9 cellular contexts compared by ENCODE assay signal in genomic region chr5:342501-343460, GRCh38. TPM values are rescaled to one million over a fixed set of nuclear protein-coding genes. Genes with fewer than 3 reads are reported as not detected.
DNase-seq lines count a peak whose midpoint lies in the region; ATAC-seq and TF ChIP-seq lines count a peak whose summit lies in the region.
"Had no signal": no experiment of that assay in that cellular context is flagged by ENCODE, and none has a peak within 500 bp of the region (broad histone marks: within the 10 kb centered on the region; RNA-seq: fewer than 3 reads in every experiment).

No MANE protein-coding gene starts in this region.

- peak overlapping the region; percentile 54 for H3K4me3 Mint-ChIP-seq in activated T-helper 1 cell treated with anti-CD3 and anti-CD28 coated beads, Interleukin-12 subunit alpha, Interleukin-12 subunit beta, Interleukin-2, Interleukin-4 antibody, amounts not matched to agents 30 ng/mL and 10 ng/mL and 1 ng/mL, durations not matched to agents 14 hours and 24 hours and 36 hours
- peak overlapping the region; percentile 56 to 68 (median 60) for H3K4me3 Mint-ChIP-seq in nephron

- intact Hi-C loops in activated T-helper 1 cell treated with anti-CD3 and anti-CD28 coated beads, Interleukin-12 subunit alpha, Interleukin-12 subunit beta, Interleukin-2, Interleukin-4 antibody, amounts not matched to agents 30 ng/mL and 10 ng/mL and 1 ng/mL, durations not matched to agents 14 hours and 24 hours and 36 hours (cut with micrococcal nuclease): loop anchor here (1.0 kb wide), 1 partner anchor 8 kb away; no protein-coding TSS in a partner anchor

- peaks cover 10% of the 10 kb centered on the region for H3K36me3 Mint-ChIP-seq in activated T-helper 1 cell treated with anti-CD3 and anti-CD28 coated beads, Interleukin-12 subunit alpha, Interleukin-12 subunit beta, Interleukin-2, Interleukin-4 antibody, amounts not matched to agents 30 ng/mL and 10 ng/mL and 1 ng/mL, durations not matched to agents 14 hours and 24 hours and 36 hours (ENCODE audit: low read depth)
- no peaks in the 10 kb centered on the region for H3K36me3 Mint-ChIP-seq in nephron (ENCODE audit: low read depth)

- peaks cover 29% of the 10 kb centered on the region for H3K4me1 Mint-ChIP-seq in activated T-helper 1 cell treated with anti-CD3 and anti-CD28 coated beads, Interleukin-12 subunit alpha, Interleukin-12 subunit beta, Interleukin-2, Interleukin-4 antibody, amounts not matched to agents 30 ng/mL and 10 ng/mL and 1 ng/mL, durations not matched to agents 14 hours and 24 hours and 36 hours (ENCODE audit: low read depth)
- H3K4me1 Mint-ChIP-seq in nephron: peaks cover 13% of the 10 kb centered on the region

- ATAC-seq in GM21717 (IDR thresholded peaks at IDR 0.05; ENCODE audit: unreplicated experiment): no peak

- peak overlapping the region; percentile 47 for H3K27ac Mint-ChIP-seq in activated T-helper 1 cell treated with anti-CD3 and anti-CD28 coated beads, Interleukin-12 subunit alpha, Interleukin-12 subunit beta, Interleukin-2, Interleukin-4 antibody, amounts not matched to agents 30 ng/mL and 10 ng/mL and 1 ng/mL, durations not matched to agents 14 hours and 24 hours and 36 hours
- peak overlapping the region in 1 of 3 experiments; percentile 42 for H3K27ac Mint-ChIP-seq in nephron

- no peak for TF ChIP-seq CTCF in HFF-Myc (IDR thresholded peaks at IDR 0.05; ENCODE audit: low read depth, low read length, missing control alignments)
- TF ChIP-seq CTCF in nephron (IDR thresholded peaks at IDR 0.05; ENCODE audit: unreplicated experiment in 3 of 3): no peak

- no peaks in the 10 kb centered on the region for H3K27me3 Mint-ChIP-seq in activated T-helper 1 cell treated with anti-CD3 and anti-CD28 coated beads, Interleukin-12 subunit alpha, Interleukin-12 subunit beta, Interleukin-2, Interleukin-4 antibody, amounts not matched to agents 30 ng/mL and 10 ng/mL and 1 ng/mL, durations not matched to agents 14 hours and 24 hours and 36 hours (ENCODE audit: insufficient read depth)
- H3K27me3 Mint-ChIP-seq in nephron (ENCODE audit: low read depth): peaks cover 48% of the 10 kb centered on the region

- no peaks in the 10 kb centered on the region for H3K9me3 Mint-ChIP-seq in activated T-helper 1 cell treated with anti-CD3 and anti-CD28 coated beads, Interleukin-12 subunit alpha, Interleukin-12 subunit beta, Interleukin-2, Interleukin-4 antibody, amounts not matched to agents 30 ng/mL and 10 ng/mL and 1 ng/mL, durations not matched to agents 14 hours and 24 hours and 36 hours
- no peaks in the 10 kb centered on the region for H3K9me3 Mint-ChIP-seq in nephron

- peak overlapping the region; percentile 30; the same call in 1 of the 2 replicates for H3K4me3 ChIP-seq in HFF-Myc (replicated peaks; ENCODE audit: low read depth, low read length)

- peak; percentile 28 for DNase-seq in D341Med (ENCODE audit: low spot score)
- DNase-seq in HFF-Myc (ENCODE audit: extremely low read depth, low read depth): no peak
- no peak for DNase-seq in activated T-helper 1 cell treated with anti-CD3 and anti-CD28 coated beads, Interleukin-12 subunit alpha, Interleukin-12 subunit beta, Interleukin-2, Interleukin-4 antibody, amounts not matched to agents 30 ng/mL and 10 ng/mL and 1 ng/mL, durations not matched to agents 14 hours and 24 hours and 36 hours (ENCODE audit: low spot score)
- no peak for DNase-seq in SIG-M5 treated with dmso at 0.1 percent for 504 hours (lab: John Stamatoyannopoulos, UW; ENCODE audit: unreplicated experiment)
- DNase-seq in COLO829 (ENCODE audit: low spot score): no peak
- DNase-seq: NCI-H69; stimulated activated naive CD4-positive, alpha-beta T cell treated with Interleukin-2 at 50 U/mL for 16 hours had no signal

RNA-seq across cellular contexts. Expression of gene AHRR, which starts 21.3 kb away (rescaled TPM):
- 22.7 and 23.7 TPM in 2 replicates for total RNA-seq in activated T-helper 1 cell treated with anti-CD3 and anti-CD28 coated beads, Interleukin-12 subunit alpha, Interleukin-12 subunit beta, Interleukin-2, Interleukin-4 antibody, amounts not matched to agents 30 ng/mL and 10 ng/mL and 1 ng/mL, durations not matched to agents 14 hours and 24 hours and 36 hours
